Comparison of ENCODE assay signal across 18 cellular contexts in the genomic region with DNA sequence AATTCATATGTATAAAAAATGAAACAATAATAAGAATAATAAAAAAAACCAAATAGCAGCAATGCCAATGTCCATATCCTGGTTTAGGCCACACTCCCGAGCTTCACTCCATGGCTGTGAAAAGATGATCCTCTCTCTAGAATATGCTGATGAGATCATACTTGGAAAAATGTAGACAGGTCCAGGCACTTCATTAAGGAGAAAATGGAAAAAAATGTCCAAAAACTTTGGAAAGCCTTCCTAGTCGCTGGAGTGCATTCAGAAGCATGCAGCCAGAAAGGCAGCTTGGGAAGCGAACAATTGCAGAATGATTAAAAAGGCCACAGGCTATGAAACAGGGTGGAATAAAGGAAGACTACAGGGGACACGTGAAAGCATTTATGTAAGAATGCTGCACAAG.
DNase-seq lines count a peak whose midpoint lies in the region; ATAC-seq and TF ChIP-seq lines count a peak whose summit lies in the region.
"Had no signal": no experiment of that assay in that cellular context is flagged by ENCODE, and none has a peak within 500 bp of the region (broad histone marks: within the 10 kb centered on the region; RNA-seq: fewer than 3 reads in every experiment).

No MANE protein-coding gene starts in this region.

- H3K4me1 ChIP-seq in foreskin keratinocyte: peaks cover 5% of the 10 kb centered on the region

- CTCF ChIA-PET in RWPE1 (lab: Yijun Ruan, JAX): no interaction called here

- DNase-seq in Right ventricle myocardium inferior (ENCODE audit: missing footprints): no peak
- DNase-seq in cardiac septum (ENCODE audit: low spot score): no peak
- peak; percentile 38 for DNase-seq in RWPE1 (ENCODE audit: low spot score)
- peak; percentile 50 to 77 for DNase-seq in foreskin keratinocyte
- no peak for DNase-seq in stimulated activated CD4-positive, alpha-beta T cell treated with anti-CD3 and anti-CD28 coated beads, Interleukin-4, amount 100 ng/mL, for 1 hour
- DNase-seq in activated T-cell treated with anti-CD3 and anti-CD28 coated beads for 4 hours: no peak
- DNase-seq in NOMO-1 (lab: John Stamatoyannopoulos, UW; ENCODE audit: unreplicated experiment in 2 of 2): no peak
- DNase-seq in activated naive CD4-positive, alpha-beta T cell treated with anti-CD3 and anti-CD28 coated beads, Interleukin-2, amount 50 U/mL, for 72 hours (ENCODE audit: low spot score in 2 of 2): no peak
- DNase-seq: DMS79, GF-D8, MM.1S, NCI-H1105, NCI-H187, NCI-H774, SIG-M5, SW 1271 had no signal

- POLR2A ChIA-PET in RWPE1 (lab: Yijun Ruan, JAX; ENCODE audit: low non-redundant PET): no interaction called here

- H3K27me3 ChIP-seq in foreskin keratinocyte: no peaks in the 10 kb centered on the region

- peaks cover 3 to 6% of the 10 kb centered on the region in 2 donors for H3K9me3 Mint-ChIP-seq in activated naive CD4-positive, alpha-beta T cell treated with anti-CD3 and anti-CD28 coated beads, Interleukin-2, amount 50 U/mL, for 72 hours

- H3K27ac Mint-ChIP-seq in activated naive CD4-positive, alpha-beta T cell treated with anti-CD3 and anti-CD28 coated beads, Interleukin-2, amount 50 U/mL, for 72 hours: no peak overlapping the region

- ATAC-seq in Right ventricle myocardium inferior (peak; percentile 48), foreskin keratinocyte (peak; percentile 72)
- ATAC-seq in activated naive CD4-positive, alpha-beta T cell treated with anti-CD3 and anti-CD28 coated beads, Interleukin-2, amount 50 U/mL, for 72 hours: no peak
- ATAC-seq: Panc1 had no signal

- no peak overlapping the region for H3K27ac ChIP-seq in RWPE1
- H3K27ac ChIP-seq in foreskin keratinocyte: no peak overlapping the region
- H3K27ac ChIP-seq: KMS-11 had no signal

- intact Hi-C loops in Right ventricle myocardium inferior (cut with DNase I): no loop called here
- intact Hi-C loops in cardiac septum (cut with DNase I): no loop called here

- H3K36me3 Mint-ChIP-seq in activated naive CD4-positive, alpha-beta T cell treated with anti-CD3 and anti-CD28 coated beads, Interleukin-2, amount 50 U/mL, for 72 hours: no peaks in the 10 kb centered on the region

- TF ChIP-seq CTCF in RWPE1 (conservative IDR thresholded peaks at IDR 0.05; ENCODE audit: low read depth) (no peak), foreskin keratinocyte (conservative IDR thresholded peaks at IDR 0.05) (no peak)

Comparison
In these comparisons a context has a peak if more than half of its experiments do, and no peak if none do; other contexts are left out.
1. ATAC-seq: peak in Right ventricle myocardium inferior (single experiment) and foreskin keratinocyte (single experiment); none in activated naive CD4-positive, alpha-beta T cell treated with anti-CD3 and anti-CD28 coated beads, Interleukin-2, amount 50 U/mL, for 72 hours (0 of 2).
2. DNase-seq: peak in RWPE1 (single experiment) and foreskin keratinocyte (2 of 2); none in Right ventricle myocardium inferior (single experiment), cardiac septum (single experiment), stimulated activated CD4-positive, alpha-beta T cell treated with anti-CD3 and anti-CD28 coated beads, Interleukin-4, amount 100 ng/mL, for 1 hour (single experiment), activated T-cell treated with anti-CD3 and anti-CD28 coated beads for 4 hours (single experiment), NOMO-1 (0 of 2) and activated naive CD4-positive, alpha-beta T cell treated with anti-CD3 and anti-CD28 coated beads, Interleukin-2, amount 50 U/mL, for 72 hours (0 of 2).